ENCODE assay signal across 14 cellular contexts in genomic region chrX:19715711-19716638, GRCh38.
DNase-seq lines count a peak whose midpoint lies in the region; FAIRE-seq lines count a peak whose summit lies in the region.
"Had no signal": no experiment of that assay in that cellular context is flagged by ENCODE, and none has a peak within 500 bp of the region (broad histone marks: within the 10 kb centered on the region; RNA-seq: fewer than 3 reads in every experiment).

No MANE protein-coding gene starts in this region.

- 0 out of 2 replicates have a peak, but pooled peaks cover 10% of the 10 kb centered on the region for H3K4me1 ChIP-seq in BLaER1

- H4K20me1 ChIP-seq in BLaER1: peaks cover 8% of the 10 kb centered on the region; the same call in 1 of the 2 replicates

- H3K9ac ChIP-seq in BLaER1: no peak overlapping the region

- peak; percentile 33 for FAIRE-seq in colon (lab: Jason Lieb, UNC)

- 0 out of 2 replicates have a peak overlapping the region, but pooled peaks have one; percentile 4 for H3K4me2 ChIP-seq in BLaER1

- H3K36me3 ChIP-seq in BLaER1: no peaks in the 10 kb centered on the region

- H3K27me3 ChIP-seq in BLaER1: no peaks in the 10 kb centered on the region

- H3K27ac ChIP-seq in BLaER1: no peak overlapping the region

- no peak overlapping the region for H3K4me3 ChIP-seq in BLaER1

- peaks cover 7% of the 10 kb centered on the region; the same call in 1 of the 2 replicates for H3K9me3 ChIP-seq in BLaER1

- DNase-seq in DMS153 treated with DMSO at 0.1 percent for 48 hours (lab: John Stamatoyannopoulos, UW; ENCODE audit: unreplicated experiment) (peak; percentile 6), NCI-H345 (lab: John Stamatoyannopoulos, UW) (peak; percentile 77), SHP77 (lab: John Stamatoyannopoulos, UW) (no peak), nucleus accumbens (lab: John Stamatoyannopoulos, UW) (no peak), Kasumi-1 (lab: John Stamatoyannopoulos, UW) (no peak), COLO668 (lab: John Stamatoyannopoulos, UW; ENCODE audit: unreplicated experiment) (no peak)
- DNase-seq: cerebellar nuclear complex; glutamatergic neuron; NCI-H1694 treated with DMSO at 0.1 percent for 48 hours; right cardiac atrium; stimulated activated CD4-positive, alpha-beta T cell treated with anti-CD3 and anti-CD28 coated beads, Interleukin-4, amount 100 ng/mL, for 4 hours; stimulated activated naive CD4-positive, alpha-beta T cell treated with Interleukin-2 at 50 U/mL for 16 hours had no signal

Comparison
In these comparisons a context has a peak if more than half of its experiments do, and no peak if none do; other contexts are left out.
1. DNase-seq: peak in DMS153 treated with DMSO at 0.1 percent for 48 hours (single experiment) and NCI-H345 (single experiment); none in SHP77 (0 of 2), nucleus accumbens (0 of 56), Kasumi-1 (0 of 2) and COLO668 (single experiment).